In the genomic region with DNA sequence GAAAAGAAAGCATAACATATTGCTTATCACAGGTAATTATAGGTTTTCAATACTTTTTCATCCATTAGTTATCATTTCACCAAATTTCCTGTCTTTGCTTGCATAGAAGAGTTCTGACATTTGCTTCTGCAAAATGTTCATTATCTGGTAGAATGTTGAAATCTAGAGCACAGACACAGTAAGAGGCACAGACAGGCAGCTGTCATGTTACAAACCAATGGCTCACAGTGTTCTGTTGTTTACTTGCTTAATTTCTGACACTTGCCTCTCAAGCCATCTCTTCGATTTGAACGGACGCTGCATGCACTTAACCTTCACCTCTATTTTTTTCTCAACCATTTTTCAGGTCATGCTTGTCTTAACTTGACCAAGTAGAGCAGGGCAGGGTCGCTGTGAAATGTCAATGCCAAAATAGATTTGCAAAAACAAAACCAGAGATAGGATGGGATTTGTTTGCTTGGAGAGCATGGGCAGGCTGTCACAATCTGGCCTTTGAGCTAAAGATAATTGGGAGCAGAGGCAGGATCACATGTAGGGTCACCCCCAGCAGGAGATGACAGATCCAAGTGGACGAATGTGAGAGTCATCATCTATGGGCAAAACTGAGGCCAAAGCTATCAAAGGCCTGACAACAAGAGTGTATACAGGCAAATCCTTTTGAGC, we compare ENCODE assay signal across 17 cellular contexts.
DNase-seq lines count a peak whose midpoint lies in the region; ATAC-seq and TF ChIP-seq lines count a peak whose summit lies in the region.
"Had no signal": no experiment of that assay in that cellular context is flagged by ENCODE, and none has a peak within 500 bp of the region (broad histone marks: within the 10 kb centered on the region; RNA-seq: fewer than 3 reads in every experiment).

No MANE protein-coding gene starts in this region.

- H3K27me3 Mint-ChIP-seq in progenitor cell of endocrine pancreas, result no peaks in the 10 kb centered on the region
- H3K27me3 Mint-ChIP-seq: IgD-negative memory B cell had no signal

- H3K27me3 ChIP-seq in right atrium auricular region, result no peaks in the 10 kb centered on the region
- H3K27me3 ChIP-seq in adrenal gland, result no peaks in the 10 kb centered on the region
- H3K27me3 ChIP-seq: BE2C had no signal

- H3K4me1 ChIP-seq in right atrium auricular region (no peaks in the 10 kb centered on the region), adrenal gland (replicated peaks in 1 of 2) (no peaks in the 10 kb centered on the region)
- H3K4me1 ChIP-seq: BE2C had no signal

- H3K27ac Mint-ChIP-seq in progenitor cell of endocrine pancreas, result peak overlapping the region; percentile 34
- H3K27ac Mint-ChIP-seq: IgD-negative memory B cell had no signal

- peak; percentile 52 for ATAC-seq in Right ventricle myocardium superior (ENCODE audit: poor library complexity)
- ATAC-seq: HCT116, Right ventricle myocardium inferior had no signal

- H3K4me3 ChIP-seq in right atrium auricular region, result no peak overlapping the region
- H3K4me3 ChIP-seq in adrenal gland, result no peak overlapping the region

- no peak for DNase-seq in Right ventricle myocardium superior
- DNase-seq in right atrium auricular region (ENCODE audit: low spot score), result no peak
- peak; percentile 2 for DNase-seq in HuH-7.5 (ENCODE audit: low spot score)
- peak; percentile 1 for DNase-seq in cerebellar cortex (ENCODE audit: low spot score)
- no peak for DNase-seq in progenitor cell of endocrine pancreas (ENCODE audit: low spot score, unreplicated experiment)
- no peak for DNase-seq in activated T-cell treated with anti-CD3 and anti-CD28 coated beads for 4 hours
- no peak for DNase-seq in adrenal gland
- DNase-seq: BE2C, DMS53, GOT3, NCI-H1436, NCI-H2029, NCI-H2227 treated with DMSO at 0.1 percent for 48 hours, NCI-H510A had no signal

- no peaks in the 10 kb centered on the region for H3K9me3 Mint-ChIP-seq in progenitor cell of endocrine pancreas (ENCODE audit: low read depth)

- H3K4me1 Mint-ChIP-seq in progenitor cell of endocrine pancreas (ENCODE audit: low read depth), result peaks cover 6% of the 10 kb centered on the region
- H3K4me1 Mint-ChIP-seq: IgD-negative memory B cell had no signal

- H3K27ac ChIP-seq in right atrium auricular region, result no peak overlapping the region
- H3K27ac ChIP-seq in adrenal gland, result no peak overlapping the region

- H3K36me3 ChIP-seq in right atrium auricular region (no peaks in the 10 kb centered on the region), adrenal gland (replicated peaks in 1 of 2) (no peaks in the 10 kb centered on the region)
- H3K36me3 ChIP-seq: BE2C had no signal

- H3K9me3 ChIP-seq in right atrium auricular region (peaks cover 0 to 4% of the 10 kb centered on the region in 2 donors), adrenal gland (replicated peaks in 1 of 3) (no peaks in the 10 kb centered on the region)
- H3K9me3 ChIP-seq: BE2C had no signal

- TF ChIP-seq CTCF in right atrium auricular region (IDR thresholded peaks at IDR 0.05) (no peak), progenitor cell of endocrine pancreas (IDR thresholded peaks at IDR 0.05; ENCODE audit: unreplicated experiment) (no peak), adrenal gland (IDR thresholded peaks at IDR 0.05) (no peak)

- H3K4me3 Mint-ChIP-seq in progenitor cell of endocrine pancreas (ENCODE audit: low read depth), result no peak overlapping the region
- H3K4me3 Mint-ChIP-seq: IgD-negative memory B cell had no signal

- no peaks in the 10 kb centered on the region for H3K36me3 Mint-ChIP-seq in progenitor cell of endocrine pancreas (ENCODE audit: insufficient read depth)
- H3K36me3 Mint-ChIP-seq: IgD-negative memory B cell had no signal

- TF ChIP-seq POLR2A in adrenal gland (IDR thresholded peaks at IDR 0.05), result no peak

- WGBS in adrenal gland, 4 donors, result 32 to 44% (median 33%) methylated on average over 5 of the region's 5 CpGs

- intact Hi-C loops in Right ventricle myocardium superior (cut with DNase I) (no loop called here), adrenal gland (cut with DNase I) (no loop called here)

Comparison
In these comparisons a context has a peak if more than half of its experiments do, and no peak if none do; other contexts are left out.
1. DNase-seq: peak in HuH-7.5 (single experiment) and cerebellar cortex (single experiment); none in Right ventricle myocardium superior (single experiment), right atrium auricular region (single experiment), progenitor cell of endocrine pancreas (single experiment), activated T-cell treated with anti-CD3 and anti-CD28 coated beads for 4 hours (single experiment) and adrenal gland (0 of 7).